10 cellular contexts compared by ENCODE assay signal in genomic region chr2:215619989-215620388, GRCh38.
DNase-seq lines count a peak whose midpoint lies in the region; ATAC-seq and TF ChIP-seq lines count a peak whose summit lies in the region.
"Had no signal": no experiment of that assay in that cellular context is flagged by ENCODE, and none has a peak within 500 bp of the region (broad histone marks: within the 10 kb centered on the region; RNA-seq: fewer than 3 reads in every experiment).

No MANE protein-coding gene starts in this region.

- H3K27me3 ChIP-seq in heart left ventricle = no peaks in the 10 kb centered on the region
- H3K27me3 ChIP-seq in transverse colon = no peaks in the 10 kb centered on the region
- H3K27me3 ChIP-seq: right lobe of liver had no signal

- TF ChIP-seq POLR2A in heart left ventricle (IDR thresholded peaks at IDR 0.05) = no peak
- TF ChIP-seq POLR2A in transverse colon (IDR thresholded peaks at IDR 0.05) = no peak

- H3K9me3 ChIP-seq in heart left ventricle (peaks cover 0 to 5% (median 0%) of the 10 kb centered on the region in 12 donors), transverse colon (no peaks in the 10 kb centered on the region)
- H3K9me3 ChIP-seq: right lobe of liver had no signal

- peaks cover 12% of the 10 kb centered on the region for H3K4me1 Mint-ChIP-seq in activated T-cell treated with anti-CD3 and anti-CD28 coated beads, Interleukin-2, amount 50 U/mL, for 72 hours (ENCODE audit: low read depth)

- H3K4me1 ChIP-seq in heart left ventricle (peaks cover 0 to 35% (median 5%) of the 10 kb centered on the region in 12 donors), transverse colon (peaks cover 0 to 5% (median 1%) of the 10 kb centered on the region in 4 donors)
- H3K4me1 ChIP-seq: right lobe of liver had no signal

- TF ChIP-seq CTCF in heart left ventricle (IDR thresholded peaks at IDR 0.05) (no peak), transverse colon (IDR thresholded peaks at IDR 0.05) (no peak)

- H3K9me3 Mint-ChIP-seq in activated T-cell treated with anti-CD3 and anti-CD28 coated beads, Interleukin-2, amount 50 U/mL, for 72 hours = no peaks in the 10 kb centered on the region

- no peak for ATAC-seq in activated T-cell treated with anti-CD3 and anti-CD28 coated beads, Interleukin-2, amount 50 U/mL, for 72 hours (replicated peaks in 1 of 2)
- peak in 3 of 4 donors; percentile 37 to 57 (median 55) for ATAC-seq in heart left ventricle
- no peak for ATAC-seq in HG02938 (IDR thresholded peaks at IDR 0.05; ENCODE audit: unreplicated experiment)
- ATAC-seq in GM18858 (IDR thresholded peaks at IDR 0.05; ENCODE audit: unreplicated experiment) = no peak

- H3K36me3 Mint-ChIP-seq in activated T-cell treated with anti-CD3 and anti-CD28 coated beads, Interleukin-2, amount 50 U/mL, for 72 hours (ENCODE audit: insufficient read depth in 2 of 2) = no peaks in the 10 kb centered on the region

- intact Hi-C loops in heart left ventricle (cut with DNase I) (no loop called here), transverse colon (cut with DNase I; ENCODE audit: low total_unique reads) (loop anchor here (10.0 kb wide), 1 partner anchor 185 kb away; the partner anchor contains the start of gene FN1)

- no peak overlapping the region for H3K27ac ChIP-seq in heart left ventricle
- no peak overlapping the region for H3K27ac ChIP-seq in transverse colon
- H3K27ac ChIP-seq: right lobe of liver had no signal

- TF ChIP-seq EP300 in transverse colon (IDR thresholded peaks at IDR 0.05; ENCODE audit: low read depth) = no peak

- 83 to 85% (median 83%) methylated on average over 10 of the region's 10 CpGs for WGBS in heart left ventricle, 4 donors
- WGBS in transverse colon (ENCODE audit: low coverage in 1 of 2), 2 donors = 86% methylated on average over 10 of the region's 10 CpGs; no CpG with 5 or more reads in 1 of the 2 donors

- no peak overlapping the region for H3K27ac Mint-ChIP-seq in activated T-cell treated with anti-CD3 and anti-CD28 coated beads, Interleukin-2, amount 50 U/mL, for 72 hours

- peaks cover 26% of the 10 kb centered on the region for H3K27me3 Mint-ChIP-seq in activated T-cell treated with anti-CD3 and anti-CD28 coated beads, Interleukin-2, amount 50 U/mL, for 72 hours (ENCODE audit: low read depth)

- in situ Hi-C loops in transverse colon (cut with MboI; ENCODE audit: low pct_ligation_motif_present in 1 of 4, low pct_unique_long_range_greater_than_20kb in 1 of 4, low sequenced_read_pairs in 3 of 4) = no loop called here

- H3K36me3 ChIP-seq in heart left ventricle = no peaks in the 10 kb centered on the region
- H3K36me3 ChIP-seq in transverse colon = no peaks in the 10 kb centered on the region
- H3K36me3 ChIP-seq: right lobe of liver had no signal

- DNase-seq in activated T-cell treated with anti-CD3 and anti-CD28 coated beads, Interleukin-2, amount 50 U/mL, for 72 hours = no peak
- DNase-seq in activated T-cell treated with anti-CD3 and anti-CD28 coated beads, Interleukin-2, amount 50 U/mL, for 48 hours = no peak
- DNase-seq in NOMO-1 treated with DMSO at 0.1 percent for 48 hours (lab: John Stamatoyannopoulos, UW; ENCODE audit: unreplicated experiment) (peak; percentile 77), heart left ventricle (peak in 2 of 5 donors; percentile 49 to 76), transverse colon (peak; percentile 22), AML-193 (lab: John Stamatoyannopoulos, UW) (no peak)
- DNase-seq: NCI-H226 had no signal

- H3K4me3 ChIP-seq in heart left ventricle (no peak overlapping the region), transverse colon (no peak overlapping the region)
- H3K4me3 ChIP-seq: right lobe of liver had no signal

- peak overlapping the region; percentile 49 to 61 for H3K4me3 Mint-ChIP-seq in activated T-cell treated with anti-CD3 and anti-CD28 coated beads, Interleukin-2, amount 50 U/mL, for 72 hours

Comparison
In these comparisons a context has a peak if more than half of its experiments do, and no peak if none do; other contexts are left out.
1. ATAC-seq: peak in heart left ventricle (3 of 4); none in activated T-cell treated with anti-CD3 and anti-CD28 coated beads, Interleukin-2, amount 50 U/mL, for 72 hours (0 of 2), HG02938 (single experiment) and GM18858 (single experiment).
2. DNase-seq: peak in NOMO-1 treated with DMSO at 0.1 percent for 48 hours (single experiment) and transverse colon (single experiment); none in activated T-cell treated with anti-CD3 and anti-CD28 coated beads, Interleukin-2, amount 50 U/mL, for 72 hours (0 of 2), activated T-cell treated with anti-CD3 and anti-CD28 coated beads, Interleukin-2, amount 50 U/mL, for 48 hours (0 of 2) and AML-193 (0 of 2).